In the genomic region with DNA sequence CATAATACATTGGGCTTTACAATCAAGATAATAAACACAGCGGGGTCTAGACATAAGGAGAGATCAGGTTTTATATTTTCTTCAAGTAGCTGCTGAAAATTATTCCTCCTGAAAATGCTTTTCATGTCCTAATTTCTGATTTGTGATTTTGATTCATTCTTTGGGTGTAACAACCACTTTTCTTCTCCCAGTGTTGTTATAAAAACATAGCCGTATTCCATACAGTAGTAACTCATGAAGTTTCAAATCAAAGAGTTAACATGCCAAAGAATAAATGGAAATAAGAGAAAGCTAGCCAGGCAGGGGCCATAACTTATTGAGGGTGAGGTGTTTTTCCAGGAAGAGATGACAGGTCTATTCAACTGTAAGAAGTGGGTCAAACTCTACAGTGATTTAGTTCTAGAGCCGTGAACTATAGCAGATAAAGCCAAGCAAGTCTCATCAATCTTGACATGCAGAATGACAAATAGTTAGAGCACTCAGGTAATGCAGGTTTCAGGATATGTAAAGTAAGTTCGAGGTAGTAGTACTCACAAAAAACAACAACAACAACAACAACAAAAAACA, we compare ENCODE assay signal across 17 cellular contexts.
DNase-seq lines count a peak whose midpoint lies in the region; ATAC-seq and TF ChIP-seq lines count a peak whose summit lies in the region.
"Had no signal": no experiment of that assay in that cellular context is flagged by ENCODE, and none has a peak within 500 bp of the region (broad histone marks: within the 10 kb centered on the region; RNA-seq: fewer than 3 reads in every experiment).

No MANE protein-coding gene starts in this region.

- TF ChIP-seq POLR2A in thyroid gland (IDR thresholded peaks at IDR 0.05) (no peak), gastroesophageal sphincter (IDR thresholded peaks at IDR 0.05) (no peak)

- TF ChIP-seq EP300 in gastroesophageal sphincter (IDR thresholded peaks at IDR 0.05) = no peak

- H3K27ac ChIP-seq in neural progenitor cell = no peak overlapping the region
- H3K27ac ChIP-seq in thyroid gland = no peak overlapping the region
- H3K27ac ChIP-seq in gastroesophageal sphincter = no peak overlapping the region
- H3K27ac ChIP-seq: 22Rv1; BLaER1 treated with 17β-estradiol and CSF1 and Interleukin-3, amounts not matched to agents 10 nM and 100 nM had no signal

- no peaks in the 10 kb centered on the region for H3F3A ChIP-seq in neural progenitor cell (ENCODE audit: low read depth)

- H3K4me1 Mint-ChIP-seq in HFFc6 (ENCODE audit: low read depth) (peaks cover 56% of the 10 kb centered on the region), neural progenitor cell (no peaks in the 10 kb centered on the region)
- H3K4me1 Mint-ChIP-seq: CD14-positive monocyte; CD8-positive, alpha-beta memory T cell had no signal

- no peaks in the 10 kb centered on the region for H3K27me3 Mint-ChIP-seq in HFFc6 (ENCODE audit: insufficient read depth)
- no peaks in the 10 kb centered on the region for H3K27me3 Mint-ChIP-seq in neural progenitor cell (ENCODE audit: insufficient read depth, low read depth)
- H3K27me3 Mint-ChIP-seq: CD4-positive, alpha-beta T cell; CD8-positive, alpha-beta memory T cell had no signal

- intact Hi-C loops in thyroid gland (cut with DNase I) = no loop called here

- no peaks in the 10 kb centered on the region for H4K20me1 ChIP-seq in neural progenitor cell (ENCODE audit: low read depth)
- H4K20me1 ChIP-seq: BLaER1 treated with 17β-estradiol and CSF1 and Interleukin-3, amounts not matched to agents 10 nM and 100 nM had no signal

- H2AFZ ChIP-seq in neural progenitor cell (replicated peaks) = peak overlapping the region; percentile 31

- H3K9me3 Mint-ChIP-seq in HFFc6 (peaks cover 10% of the 10 kb centered on the region), neural progenitor cell (peaks cover 2% of the 10 kb centered on the region)

- H3K4me3 Mint-ChIP-seq in HFFc6 (peak overlapping the region; percentile 38; the same call in 1 of the 2 replicates), neural progenitor cell (no peak overlapping the region)
- H3K4me3 Mint-ChIP-seq: CD14-positive monocyte; CD4-positive, alpha-beta T cell; CD8-positive, alpha-beta memory T cell had no signal

- H3K9ac ChIP-seq in neural progenitor cell = no peak overlapping the region
- H3K9ac ChIP-seq: BLaER1 treated with 17β-estradiol and CSF1 and Interleukin-3, amounts not matched to agents 10 nM and 100 nM had no signal

- no peak overlapping the region for H3K4me2 ChIP-seq in neural progenitor cell
- H3K4me2 ChIP-seq: BLaER1 treated with 17β-estradiol and CSF1 and Interleukin-3, amounts not matched to agents 10 nM and 100 nM had no signal

- H3K9me3 ChIP-seq in neural progenitor cell (ENCODE audit: low read depth) = no peaks in the 10 kb centered on the region
- no peaks in the 10 kb centered on the region for H3K9me3 ChIP-seq in thyroid gland
- no peaks in the 10 kb centered on the region for H3K9me3 ChIP-seq in gastroesophageal sphincter
- H3K9me3 ChIP-seq: BE2C; BLaER1 treated with 17β-estradiol and CSF1 and Interleukin-3, amounts not matched to agents 10 nM and 100 nM; HAP-1 had no signal

- H3K27me3 ChIP-seq in neural progenitor cell (no peaks in the 10 kb centered on the region), thyroid gland (no peaks in the 10 kb centered on the region), gastroesophageal sphincter (no peaks in the 10 kb centered on the region)
- H3K27me3 ChIP-seq: BE2C; BLaER1 treated with 17β-estradiol and CSF1 and Interleukin-3, amounts not matched to agents 10 nM and 100 nM had no signal

- WGBS in thyroid gland, 2 donors = 54 to 65% methylated on average over 4 of the region's 4 CpGs
- 47 to 68% methylated on average over 4 of the region's 4 CpGs for WGBS in gastroesophageal sphincter (ENCODE audit: low coverage in 1 of 2), 2 donors

- ATAC-seq in gastroesophageal sphincter = no peak

- H3K4me1 ChIP-seq in neural progenitor cell = no peaks in the 10 kb centered on the region
- H3K4me1 ChIP-seq in thyroid gland = no peaks in the 10 kb centered on the region
- H3K4me1 ChIP-seq in gastroesophageal sphincter = no peaks in the 10 kb centered on the region
- H3K4me1 ChIP-seq: BLaER1 treated with 17β-estradiol and CSF1 and Interleukin-3, amounts not matched to agents 10 nM and 100 nM; HAP-1 had no signal

- no peaks in the 10 kb centered on the region for H3K36me3 ChIP-seq in neural progenitor cell
- H3K36me3 ChIP-seq in thyroid gland = no peaks in the 10 kb centered on the region
- H3K36me3 ChIP-seq in gastroesophageal sphincter = no peaks in the 10 kb centered on the region
- H3K36me3 ChIP-seq: BE2C; BLaER1 treated with 17β-estradiol and CSF1 and Interleukin-3, amounts not matched to agents 10 nM and 100 nM; HAP-1 had no signal

- peak in 2 of 3 experiments; percentile 51 to 80 for DNase-seq in NCI-H1417 (lab: John Stamatoyannopoulos, UW)
- no peak for DNase-seq in NCI-H1417 treated with DMSO at 0.1 percent for 48 hours (lab: John Stamatoyannopoulos, UW)
- DNase-seq in HFFc6 = no peak
- DNase-seq in neural progenitor cell (ENCODE audit: low spot score) = no peak
- DNase-seq in stimulated activated naive CD4-positive, alpha-beta T cell treated with Interleukin-2 at 50 U/mL for 16 hours (lab: John Stamatoyannopoulos, UW) = no peak
- no peak for DNase-seq in thyroid gland
- DNase-seq: BE2C; CD4-positive, alpha-beta T cell; CD8-positive, alpha-beta memory T cell; DMS 273 treated with DMSO at 0.1 percent for 48 hours; DMS79; GF-D8 had no signal

- H3K79me2 ChIP-seq in neural progenitor cell (ENCODE audit: low read depth) = no peaks in the 10 kb centered on the region

- TF ChIP-seq CTCF in HFFc6 (IDR thresholded peaks at IDR 0.05) (no peak), neural progenitor cell (IDR thresholded peaks at IDR 0.05) (no peak), thyroid gland (IDR thresholded peaks at IDR 0.05) (no peak), gastroesophageal sphincter (IDR thresholded peaks at IDR 0.05) (no peak)

- H3K27ac Mint-ChIP-seq in HFFc6 (no peak overlapping the region), neural progenitor cell (no peak overlapping the region)
- H3K27ac Mint-ChIP-seq: CD14-positive monocyte; CD4-positive, alpha-beta T cell; CD8-positive, alpha-beta memory T cell had no signal

- no peak overlapping the region for H3K4me3 ChIP-seq in neural progenitor cell
- no peak overlapping the region for H3K4me3 ChIP-seq in thyroid gland (replicated peaks in 1 of 3)
- no peak overlapping the region for H3K4me3 ChIP-seq in gastroesophageal sphincter
- H3K4me3 ChIP-seq: BLaER1 treated with 17β-estradiol and CSF1 and Interleukin-3, amounts not matched to agents 10 nM and 100 nM; HAP-1 had no signal

- H3K36me3 Mint-ChIP-seq in HFFc6 (ENCODE audit: low read depth) (peaks cover 23% of the 10 kb centered on the region), neural progenitor cell (no peaks in the 10 kb centered on the region)
- H3K36me3 Mint-ChIP-seq: CD14-positive monocyte; CD8-positive, alpha-beta memory T cell had no signal

Comparison
In these comparisons a context has a peak if more than half of its experiments do, and no peak if none do; other contexts are left out.
1. DNase-seq: peak in NCI-H1417 (2 of 3); none in NCI-H1417 treated with DMSO at 0.1 percent for 48 hours (single experiment), HFFc6 (single experiment), neural progenitor cell (single experiment), stimulated activated naive CD4-positive, alpha-beta T cell treated with Interleukin-2 at 50 U/mL for 16 hours (single experiment) and thyroid gland (0 of 2).